Comparison of ENCODE assay signal across 29 cellular contexts in the genomic region with DNA sequence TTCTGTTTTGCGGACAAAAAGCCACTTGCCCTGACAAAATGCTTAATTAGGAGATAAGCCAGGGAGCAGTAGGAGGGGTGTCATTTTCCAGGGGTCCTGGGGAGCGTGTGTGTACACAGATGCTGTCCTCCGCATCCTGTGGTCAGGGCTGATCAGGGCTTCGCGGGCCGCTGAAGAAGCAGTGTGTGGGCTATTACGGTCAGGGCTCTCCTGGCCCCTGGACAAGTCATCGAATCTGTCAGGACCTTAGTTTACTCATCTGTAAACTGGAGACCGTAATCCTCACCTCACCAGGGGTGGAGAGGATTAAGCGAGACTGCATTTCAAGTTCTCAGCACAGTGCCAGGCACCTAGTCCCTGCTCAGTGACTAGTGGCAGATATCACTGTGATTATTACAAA.
"Had no signal": no experiment of that assay in that cellular context is flagged by ENCODE, and none has a peak within 500 bp of the region (broad histone marks: within the 10 kb centered on the region; RNA-seq: fewer than 3 reads in every experiment).

No MANE protein-coding gene starts in this region.

- H3K9me3 ChIP-seq: ascending aorta, body of pancreas, SJCRH30 had no signal

- ATAC-seq: activated naive CD4-positive, alpha-beta T cell treated with anti-CD3 and anti-CD28 coated beads, Interleukin-2, amount 50 U/mL, for 72 hours; activated naive CD8-positive, alpha-beta T cell treated with anti-CD3 and anti-CD28 coated beads, Interleukin-2, amount 50 U/mL, for 24 hours; activated T-cell treated with anti-CD3 and anti-CD28 coated beads, Interleukin-2, amount 50 U/mL, for 4 hours; body of pancreas; Panc1; Right ventricle myocardium inferior had no signal

- H3K36me3 Mint-ChIP-seq: activated CD4-positive, alpha-beta memory T cell treated with anti-CD3 and anti-CD28 coated beads for 36 hours; activated naive CD4-positive, alpha-beta T cell treated with anti-CD3 and anti-CD28 coated beads, Interleukin-2, amount 50 U/mL, for 72 hours had no signal

- H3K4me3 ChIP-seq: ascending aorta, body of pancreas, SJCRH30 had no signal

- H3K27me3 ChIP-seq: ascending aorta, body of pancreas, SJCRH30 had no signal

- DNase-seq: activated B cell treated with CpG ODN at 0.5 μM for 24 hours; activated CD4-positive, alpha-beta memory T cell treated with anti-CD3 and anti-CD28 coated beads for 36 hours; activated CD4-positive, alpha-beta T cell treated with anti-CD3 and anti-CD28 coated beads, Interleukin-2, amount 10 ng/mL, durations not matched to agents 7 days and 5 days; activated effector memory CD4-positive, alpha-beta T cell treated with anti-CD3 and anti-CD28 coated beads, Interleukin-2, amount 50 U/mL, for 16 hours; activated naive CD4-positive, alpha-beta T cell treated with Interleukin-2 at 50 U/mL for 16 hours; activated naive CD8-positive, alpha-beta T cell treated with anti-CD3 and anti-CD28 coated beads, Interleukin-2, amount 50 U/mL, for 24 hours; activated T-cell treated with anti-CD3 and anti-CD28 coated beads, Interleukin-2, amount 50 U/mL, for 4 hours; amniotic stem cell; body of pancreas; Kasumi-1; KBM-7; NCI-H1105 treated with DMSO at 0.1 percent for 48 hours; NCI-H1436 treated with DMSO at 0.1 percent for 48 hours; NCI-H2029; NCI-H2107; NCI-H2171 treated with DMSO at 0.1 percent for 48 hours; NCI-H226; NCI-H526; NCI-H82; NK-92 treated with Interleukin-12 subunit alpha and Interleukin-12 subunit beta, amount 100 ng/mL, for 24 hours; OCI-M1; RPMI8226 had no signal

- H3K9me3 Mint-ChIP-seq: activated B cell treated with CpG ODN at 0.5 μM for 24 hours; activated CD4-positive, alpha-beta memory T cell treated with anti-CD3 and anti-CD28 coated beads for 36 hours; activated CD4-positive, alpha-beta T cell treated with anti-CD3 and anti-CD28 coated beads, Interleukin-2, amount 10 ng/mL, durations not matched to agents 7 days and 5 days; activated naive CD4-positive, alpha-beta T cell treated with anti-CD3 and anti-CD28 coated beads, Interleukin-2, amount 50 U/mL, for 72 hours; activated naive CD8-positive, alpha-beta T cell treated with anti-CD3 and anti-CD28 coated beads, Interleukin-2, amount 50 U/mL, for 24 hours; activated T-cell treated with anti-CD3 and anti-CD28 coated beads, Interleukin-2, amount 50 U/mL, for 4 hours; central memory CD8-positive, alpha-beta T cell; T-helper 1 cell treated with Interleukin-12 subunit alpha and Interleukin-12 subunit beta and Interleukin-4 antibody, amounts not matched to agents 30 μg/mL and 1 μg/mL, for 36 hours had no signal

- H3K36me3 ChIP-seq: ascending aorta, SJCRH30 had no signal

- H3K4me1 Mint-ChIP-seq: activated CD4-positive, alpha-beta T cell treated with anti-CD3 and anti-CD28 coated beads, Interleukin-2, amount 10 ng/mL, durations not matched to agents 7 days and 5 days; central memory CD8-positive, alpha-beta T cell had no signal

- H3K4me3 Mint-ChIP-seq: activated B cell treated with CpG ODN at 0.5 μM for 24 hours; activated CD4-positive, alpha-beta memory T cell treated with anti-CD3 and anti-CD28 coated beads for 36 hours; activated CD4-positive, alpha-beta T cell treated with anti-CD3 and anti-CD28 coated beads, Interleukin-2, amount 10 ng/mL, durations not matched to agents 7 days and 5 days; activated naive CD8-positive, alpha-beta T cell treated with anti-CD3 and anti-CD28 coated beads, Interleukin-2, amount 50 U/mL, for 24 hours; activated T-cell treated with anti-CD3 and anti-CD28 coated beads, Interleukin-2, amount 50 U/mL, for 4 hours; central memory CD8-positive, alpha-beta T cell; T-helper 1 cell treated with Interleukin-12 subunit alpha and Interleukin-12 subunit beta and Interleukin-4 antibody, amounts not matched to agents 30 μg/mL and 1 μg/mL, for 36 hours had no signal

- H3K27ac Mint-ChIP-seq: activated B cell treated with CpG ODN at 0.5 μM for 24 hours; activated CD4-positive, alpha-beta memory T cell treated with anti-CD3 and anti-CD28 coated beads for 36 hours; activated CD4-positive, alpha-beta T cell treated with anti-CD3 and anti-CD28 coated beads, Interleukin-2, amount 10 ng/mL, durations not matched to agents 7 days and 5 days; activated naive CD4-positive, alpha-beta T cell treated with anti-CD3 and anti-CD28 coated beads, Interleukin-2, amount 50 U/mL, for 72 hours; activated naive CD8-positive, alpha-beta T cell treated with anti-CD3 and anti-CD28 coated beads, Interleukin-2, amount 50 U/mL, for 24 hours; T-helper 1 cell treated with Interleukin-12 subunit alpha and Interleukin-12 subunit beta and Interleukin-4 antibody, amounts not matched to agents 30 μg/mL and 1 μg/mL, for 36 hours had no signal

- H3K4me1 ChIP-seq: ascending aorta, body of pancreas, SJCRH30 had no signal

- H3K27ac ChIP-seq: ascending aorta, body of pancreas, SJCRH30 had no signal
